8 cellular contexts compared by ENCODE assay signal in the genomic region with DNA sequence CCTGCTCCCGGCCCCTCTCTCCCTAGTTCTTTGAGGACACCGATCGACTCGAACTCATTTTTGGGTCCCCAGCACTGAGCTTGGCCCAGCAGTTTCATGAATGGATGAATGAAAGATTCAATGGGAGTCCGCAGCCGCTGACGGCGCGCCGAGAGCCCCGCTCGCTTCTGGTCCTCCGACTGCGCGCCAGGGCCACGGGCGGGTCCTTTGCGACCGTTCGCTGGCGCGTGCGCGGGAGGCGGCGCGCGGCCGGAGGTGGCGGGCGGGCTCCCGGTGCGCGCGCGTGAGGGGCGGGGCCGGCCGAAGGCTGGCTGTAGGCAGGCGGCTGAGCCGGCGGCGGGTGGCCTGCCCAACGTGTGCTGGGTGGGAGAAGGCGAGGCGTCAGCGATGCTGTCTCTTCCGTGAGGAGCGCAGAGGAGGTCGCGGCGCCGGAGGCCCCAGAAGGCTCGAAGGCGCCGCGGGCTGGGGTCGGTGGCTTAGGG. TPM values are rescaled to one million over a fixed set of nuclear protein-coding genes. Genes with fewer than 3 reads are reported as not detected.
A peak's percentile ranks its signal among the peaks of the same experiment; 100 is the strongest.
DNase-seq lines count a peak whose midpoint lies in the region; ATAC-seq and TF ChIP-seq lines count a peak whose summit lies in the region.

A gene (plus strand): TSS at position 314 of the 482 bp plus-strand sequence. CDS start 284 bp downstream, outside the sequence.

- 0% methylated on average over 32 to 58 of the region's 58 CpGs for WGBS in aorta, 2 donors

- intact Hi-C loops in aorta (cut with DNase I), result loop anchor here (2.0 to 5.0 kb wide), 2 partner anchors 51 to 53 kb away; a partner anchor contains a TSS

- H3K27me3 ChIP-seq in aorta (ENCODE audit: control insufficient read depth in 1 of 2, insufficient read depth in 2 of 2, low read length in 1 of 2), result no peaks in the 10 kb centered on the region

- DNase-seq in NCI-H187 treated with DMSO at 0.1 percent for 48 hours (lab: John Stamatoyannopoulos, UW) (peak; percentile 35), T-helper 9 cell (peak; percentile 69), astrocyte of the cerebellum (ENCODE audit: low read depth) (peak; percentile 50), hippocampal formation (lab: John Stamatoyannopoulos, UW) (peak; percentile 74 to 84), retina (peak; percentile 91), aorta (peak; percentile 94 to 96)

- peak; percentile 73 for TF ChIP-seq POLR2A in GM18505 (IDR thresholded peaks at IDR 0.05; ENCODE audit: borderline replicate concordance, extremely low read depth, insufficient read depth, insufficient read length)

- H3K9me3 ChIP-seq in aorta (ENCODE audit: control insufficient read depth, low read length), result no peaks in the 10 kb centered on the region

- H3K4me3 ChIP-seq in astrocyte of the cerebellum (ENCODE audit: low read depth, low read length) (peak within 1 kb of the TSS; percentile 72), aorta (ENCODE audit: low read length in 2 of 2) (peak within 1 kb of the TSS; percentile 40 to 75)

- no peaks in the 10 kb centered on the region for H3K36me3 ChIP-seq in aorta (ENCODE audit: control insufficient read depth in 1 of 2, insufficient read depth in 2 of 2, low read length in 1 of 2)

- ATAC-seq in GM18505 (IDR thresholded peaks at IDR 0.05; ENCODE audit: unreplicated experiment), result peak; percentile 83
- ATAC-seq in HG02943 (IDR thresholded peaks at IDR 0.05; ENCODE audit: low read depth, unreplicated experiment), result peak; percentile 81
- ATAC-seq in aorta (ENCODE audit: low FRiP score), result peak; percentile 98

- in situ Hi-C loops in astrocyte of the cerebellum (cut with HindIII; ENCODE audit: low sequenced_read_pairs), result no loop called here

- peak within 1 kb of the TSS; percentile 57 to 92 for H3K27ac ChIP-seq in aorta (ENCODE audit: low read depth in 1 of 2, low read length in 2 of 2)

- peaks cover 0 to 3% of the 10 kb centered on the region in 2 donors for H3K4me1 ChIP-seq in aorta (ENCODE audit: control insufficient read depth in 1 of 2, insufficient read depth in 2 of 2, low read length in 2 of 2)

- no peak for TF ChIP-seq CTCF in astrocyte of the cerebellum (IDR thresholded peaks at IDR 0.05; ENCODE audit: low read depth, low read length, missing control alignments)

RNA-seq across cellular contexts. Expression of the gene that starts here (rescaled TPM):
- 10 to 100 TPM; 45.6 to 53.9 TPM for total RNA-seq in aorta
- polyA plus RNA-seq in aorta, result 10 to 100 TPM; 12.4 to 68.5 TPM

Comparison
In these comparisons a context has a peak if more than half of its experiments do, and no peak if none do; other contexts are left out.
1. Peak in every context shown above with its lines: DNase-seq, ATAC-seq, H3K4me3 ChIP-seq and H3K27ac ChIP-seq.
2. DNase-seq: peak in every context shown above with its lines; median percentile 95 in aorta; 91 in retina; 79 in hippocampal formation; 69 in T-helper 9 cell; 50 in astrocyte of the cerebellum; 35 in NCI-H187 treated with DMSO at 0.1 percent for 48 hours.